2 cellular contexts compared by ENCODE assay signal in genomic region chr2:219271021-219271420, GRCh38.
TF ChIP-seq lines count a peak whose summit lies in the region.

No MANE protein-coding gene starts in this region.

TF ChIP-seq in A549, 52 proteins besides CTCF, POLR2A, EP300 and RAD21:
- TF ChIP-seq ESRRA (IDR thresholded peaks at IDR 0.05; ENCODE audit: borderline replicate concordance, low read length) (no peak), POLR2AphosphoS2 (conservative IDR thresholded peaks at IDR 0.05; ENCODE audit: low read length) (no peak), HOXB13 (CRISPR knock-in tag; IDR thresholded peaks at IDR 0.05; ENCODE audit: low read depth) (no peak), JUNB (IDR thresholded peaks at IDR 0.05) (no peak), HOXA7 (CRISPR knock-in tag; IDR thresholded peaks at IDR 0.05) (no peak), FOSB (CRISPR knock-in tag; IDR thresholded peaks at IDR 0.05) (no peak), JUN (IDR thresholded peaks at IDR 0.05) (no peak), PBX3 (IDR thresholded peaks at IDR 0.05) (no peak), HOXB5 (CRISPR knock-in tag; IDR thresholded peaks at IDR 0.05) (no peak), EHMT2 (IDR thresholded peaks at IDR 0.05; ENCODE audit: low read depth) (no peak), ZC3H11A (IDR thresholded peaks at IDR 0.05) (no peak), CBX8 (IDR thresholded peaks at IDR 0.05) (no peak), GATA3 (IDR thresholded peaks at IDR 0.05; ENCODE audit: borderline replicate concordance) (no peak), PHF8 (IDR thresholded peaks at IDR 0.05; ENCODE audit: borderline replicate concordance, low read depth) (no peak)
- TF ChIP-seq, protein P1, sequence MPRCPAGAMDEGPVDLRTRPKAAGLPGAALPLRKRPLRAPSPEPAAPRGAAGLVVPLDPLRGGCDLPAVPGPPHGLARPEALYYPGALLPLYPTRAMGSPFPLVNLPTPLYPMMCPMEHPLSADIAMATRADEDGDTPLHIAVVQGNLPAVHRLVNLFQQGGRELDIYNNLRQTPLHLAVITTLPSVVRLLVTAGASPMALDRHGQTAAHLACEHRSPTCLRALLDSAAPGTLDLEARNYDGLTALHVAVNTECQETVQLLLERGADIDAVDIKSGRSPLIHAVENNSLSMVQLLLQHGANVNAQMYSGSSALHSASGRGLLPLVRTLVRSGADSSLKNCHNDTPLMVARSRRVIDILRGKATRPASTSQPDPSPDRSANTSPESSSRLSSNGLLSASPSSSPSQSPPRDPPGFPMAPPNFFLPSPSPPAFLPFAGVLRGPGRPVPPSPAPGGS (IDR thresholded peaks at IDR 0.05) = no peak
- TF ChIP-seq, protein P2, sequence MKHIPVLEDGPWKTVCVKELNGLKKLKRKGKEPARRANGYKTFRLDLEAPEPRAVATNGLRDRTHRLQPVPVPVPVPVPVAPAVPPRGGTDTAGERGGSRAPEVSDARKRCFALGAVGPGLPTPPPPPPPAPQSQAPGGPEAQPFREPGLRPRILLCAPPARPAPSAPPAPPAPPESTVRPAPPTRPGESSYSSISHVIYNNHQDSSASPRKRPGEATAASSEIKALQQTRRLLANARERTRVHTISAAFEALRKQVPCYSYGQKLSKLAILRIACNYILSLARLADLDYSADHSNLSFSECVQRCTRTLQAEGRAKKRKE (CRISPR knock-in tag; IDR thresholded peaks at IDR 0.05; ENCODE audit: low read depth) = no peak
- TF ChIP-seq, protein P3, sequence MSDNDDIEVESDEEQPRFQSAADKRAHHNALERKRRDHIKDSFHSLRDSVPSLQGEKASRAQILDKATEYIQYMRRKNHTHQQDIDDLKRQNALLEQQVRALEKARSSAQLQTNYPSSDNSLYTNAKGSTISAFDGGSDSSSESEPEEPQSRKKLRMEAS (IDR thresholded peaks at IDR 0.05) = no peak

TF ChIP-seq in HepG2, 621 proteins besides CTCF, POLR2A, EP300 and RAD21:
- peak; percentile 92 for TF ChIP-seq CREB1 (IDR thresholded peaks at IDR 0.05)
- no peak for TF ChIP-seq CREB1 (CRISPR knock-in tag; IDR thresholded peaks at IDR 0.05)
- peak; percentile 71 for TF ChIP-seq ATF7 (IDR thresholded peaks at IDR 0.05)
- no peak for TF ChIP-seq ATF7 (CRISPR knock-in tag; IDR thresholded peaks at IDR 0.05)
- TF ChIP-seq ZNF879 (CRISPR knock-in tag; IDR thresholded peaks at IDR 0.05) = no peak
